ENCODE assay signal across 10 cellular contexts in the genomic region with DNA sequence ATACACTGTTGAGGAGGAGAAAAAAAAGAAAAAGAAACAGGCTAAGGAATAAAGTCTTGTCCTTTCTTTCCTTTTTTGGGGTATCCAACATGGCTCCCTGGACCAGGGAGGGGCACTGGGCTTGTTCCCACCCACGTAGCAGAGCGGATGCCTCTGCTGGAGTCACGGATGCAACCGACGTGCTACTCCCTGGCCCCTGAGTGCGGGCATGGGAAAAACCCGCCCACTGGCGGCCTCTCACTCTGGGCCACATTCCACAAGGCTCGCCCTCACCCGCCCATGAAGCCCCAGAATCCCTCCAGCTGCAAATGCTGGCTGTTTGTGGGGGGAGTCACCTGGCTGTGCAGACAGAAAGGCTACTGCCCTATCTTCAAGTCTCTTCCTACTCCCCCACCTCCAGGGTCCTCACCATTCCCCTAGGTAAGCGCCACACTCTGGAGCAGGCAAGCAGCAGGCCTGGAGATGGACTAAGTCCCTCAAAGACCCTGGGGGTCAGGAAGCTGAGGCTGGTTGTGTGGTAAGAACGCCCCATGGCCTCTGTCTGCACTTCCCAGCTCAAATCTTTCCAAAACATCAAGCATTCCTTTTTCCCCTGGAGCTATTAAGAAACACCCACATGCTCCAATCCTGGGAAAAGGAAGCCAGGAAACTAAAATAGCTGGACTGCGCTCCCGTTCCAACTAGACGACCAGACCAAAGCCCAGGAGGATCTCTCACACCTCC. TPM values are rescaled to one million over a fixed set of nuclear protein-coding genes. Genes with fewer than 3 reads are reported as not detected.
DNase-seq lines count a peak whose midpoint lies in the region; ATAC-seq and TF ChIP-seq lines count a peak whose summit lies in the region.
"Had no signal": no experiment of that assay in that cellular context is flagged by ENCODE, and none has a peak within 500 bp of the region (broad histone marks: within the 10 kb centered on the region; RNA-seq: fewer than 3 reads in every experiment).

No MANE protein-coding gene starts in this region.

- no peak overlapping the region for H3K27ac Mint-ChIP-seq in glutamatergic neuron (ENCODE audit: unreplicated experiment)
- no peak overlapping the region for H3K27ac Mint-ChIP-seq in activated CD4-positive, alpha-beta T cell treated with anti-CD3 and anti-CD28 coated beads, Interleukin-2, amount 10 ng/mL, durations not matched to agents 24 days and 14 days

- H3K36me3 ChIP-seq in adrenal gland (replicated peaks in 1 of 2) = peaks cover 0 to 64% of the 10 kb centered on the region in 2 donors
- H3K36me3 ChIP-seq in psoas muscle (ENCODE audit: insufficient read depth in 1 of 2, low read depth in 1 of 2) = peaks cover 8 to 52% of the 10 kb centered on the region in 2 donors

- TF ChIP-seq CTCF in adrenal gland (IDR thresholded peaks at IDR 0.05) = no peak
- no peak for TF ChIP-seq CTCF in psoas muscle (IDR thresholded peaks at IDR 0.05)
- no peak for TF ChIP-seq CTCF in glutamatergic neuron (IDR thresholded peaks at IDR 0.05; ENCODE audit: partially characterized antibody, unreplicated experiment)

- H3K4me3 ChIP-seq in adrenal gland = no peak overlapping the region
- peak overlapping the region; percentile 32 for H3K4me3 ChIP-seq in psoas muscle

- H3K9me3 ChIP-seq in adrenal gland (replicated peaks in 1 of 3) (no peaks in the 10 kb centered on the region), psoas muscle (no peaks in the 10 kb centered on the region)

- peaks cover 42 to 64% of the 10 kb centered on the region in 2 donors for H3K4me1 ChIP-seq in adrenal gland (replicated peaks in 1 of 2)
- peaks cover 79% of the 10 kb centered on the region for H3K4me1 ChIP-seq in psoas muscle

- H3K4me3 Mint-ChIP-seq in glutamatergic neuron (ENCODE audit: unreplicated experiment) = no peak overlapping the region
- H3K4me3 Mint-ChIP-seq in activated CD4-positive, alpha-beta T cell treated with anti-CD3 and anti-CD28 coated beads, Interleukin-2, amount 10 ng/mL, durations not matched to agents 24 days and 14 days = no peak overlapping the region

- peaks cover 21% of the 10 kb centered on the region for H3K4me1 Mint-ChIP-seq in glutamatergic neuron (ENCODE audit: low read depth, unreplicated experiment)
- H3K4me1 Mint-ChIP-seq in activated CD4-positive, alpha-beta T cell treated with anti-CD3 and anti-CD28 coated beads, Interleukin-2, amount 10 ng/mL, durations not matched to agents 24 days and 14 days = no peaks in the 10 kb centered on the region

- peaks cover 1% of the 10 kb centered on the region for H3K36me3 Mint-ChIP-seq in glutamatergic neuron (ENCODE audit: unreplicated experiment)
- H3K36me3 Mint-ChIP-seq in activated CD4-positive, alpha-beta T cell treated with anti-CD3 and anti-CD28 coated beads, Interleukin-2, amount 10 ng/mL, durations not matched to agents 24 days and 14 days (ENCODE audit: low read depth) = peaks cover 37% of the 10 kb centered on the region

- no peak for TF ChIP-seq POLR2A in adrenal gland (IDR thresholded peaks at IDR 0.05)

- DNase-seq in AG20443 (ENCODE audit: low spot score) = peak; percentile 93
- DNase-seq in adrenal gland = peak in 3 of 7 donors; percentile 46 to 67 (median 51)
- DNase-seq in Right ventricle myocardium inferior (ENCODE audit: missing footprints) = no peak
- DNase-seq in psoas muscle = peak; percentile 70 to 82
- DNase-seq in activated CD8-positive, alpha-beta memory T cell treated with anti-CD3 and anti-CD28 coated beads, Interleukin-2, amount 50 U/mL, for 48 hours = no peak
- DNase-seq in glutamatergic neuron = no peak
- DNase-seq in activated CD4-positive, alpha-beta T cell treated with anti-CD3 and anti-CD28 coated beads, Interleukin-2, amount 10 ng/mL, durations not matched to agents 24 days and 14 days = no peak
- no peak for DNase-seq in SHP77 (lab: John Stamatoyannopoulos, UW)
- DNase-seq: midbrain, NCI-H1694 treated with DMSO at 0.1 percent for 48 hours had no signal

- H3K27ac ChIP-seq in adrenal gland = peak overlapping the region in 4 of 5 donors; percentile 69 to 96 (median 86)
- H3K27ac ChIP-seq in psoas muscle = peak overlapping the region; percentile 91

- 67 to 85% (median 75%) methylated on average over 15 of the region's 15 CpGs for WGBS in adrenal gland, 4 donors
- 27 to 41% (median 31%) methylated on average over 15 of the region's 15 CpGs for WGBS in psoas muscle, 3 donors

- H3K27me3 ChIP-seq in adrenal gland = no peaks in the 10 kb centered on the region
- H3K27me3 ChIP-seq in psoas muscle (ENCODE audit: insufficient read depth in 3 of 3, low read length in 2 of 3) = no peaks in the 10 kb centered on the region

- peaks cover 14% of the 10 kb centered on the region for H3K27me3 Mint-ChIP-seq in glutamatergic neuron (ENCODE audit: unreplicated experiment)
- no peaks in the 10 kb centered on the region for H3K27me3 Mint-ChIP-seq in activated CD4-positive, alpha-beta T cell treated with anti-CD3 and anti-CD28 coated beads, Interleukin-2, amount 10 ng/mL, durations not matched to agents 24 days and 14 days

- peaks cover 15% of the 10 kb centered on the region for H3K9me3 Mint-ChIP-seq in glutamatergic neuron (ENCODE audit: unreplicated experiment)
- H3K9me3 Mint-ChIP-seq in activated CD4-positive, alpha-beta T cell treated with anti-CD3 and anti-CD28 coated beads, Interleukin-2, amount 10 ng/mL, durations not matched to agents 24 days and 14 days = no peaks in the 10 kb centered on the region

- intact Hi-C loops in adrenal gland (cut with DNase I) = loop anchor here in 1 of 2 donors (5.0 kb wide), 1 partner anchor 73 kb away; no protein-coding TSS in a partner anchor
- intact Hi-C loops in Right ventricle myocardium inferior (cut with DNase I) = loop anchor here (5.0 to 10.0 kb wide), 3 partner anchors 53 to 135 kb away; no protein-coding TSS in a partner anchor
- intact Hi-C loops in psoas muscle (cut with DNase I) = loop anchor here (2.0 to 10.0 kb wide), 4 partner anchors 71 to 201 kb away; no protein-coding TSS in a partner anchor
- intact Hi-C loops in activated CD4-positive, alpha-beta T cell treated with anti-CD3 and anti-CD28 coated beads, Interleukin-2, amount 10 ng/mL, durations not matched to agents 24 days and 14 days (cut with micrococcal nuclease) = no loop called here

- ATAC-seq in Right ventricle myocardium inferior (peak; percentile 20), psoas muscle (no peak)

RNA-seq across cellular contexts. Expression of a gene that starts 17.8 kb away (rescaled TPM):
- total RNA-seq in adrenal gland (1 to 10 TPM in 1 of 8 donors, under 1 TPM in 5, not detected in 2; 0.43 to 7.5 (median 0.62) TPM), Right ventricle myocardium inferior (0.14 TPM), psoas muscle (under 1 TPM in 2 of 4 donors, not detected in 2; 0.19 to 0.20 TPM), glutamatergic neuron (ENCODE audit: unreplicated experiment) (0.61 TPM)
- polyA plus RNA-seq in adrenal gland (under 1 TPM; 0.24 to 0.44 (median 0.31) TPM), psoas muscle (under 1 TPM; 0.05 to 0.20 (median 0.08) TPM)
- total RNA-seq in activated CD4-positive, alpha-beta T cell treated with anti-CD3 and anti-CD28 coated beads, Interleukin-2, amount 10 ng/mL, durations not matched to agents 24 days and 14 days = 0.09 and 0.16 TPM in 2 replicates

RNA-seq across cellular contexts. Expression of a gene that starts 49.3 kb away (rescaled TPM):
- total RNA-seq in adrenal gland (10 to 100 TPM in 7 of 8 donors, 1 to 10 TPM in 1; 8.3 to 39.3 (median 17.7) TPM), Right ventricle myocardium inferior (28.5 TPM), psoas muscle (10 to 100 TPM; 29.4 to 80.8 (median 34.0) TPM), glutamatergic neuron (ENCODE audit: unreplicated experiment) (3.6 TPM)
- polyA plus RNA-seq in adrenal gland (1 to 10 TPM; 3.7 to 8.9 (median 6.2) TPM), psoas muscle (10 to 100 TPM in 1 of 3 donors, 1 to 10 TPM in 2; 8.2 to 11.6 (median 8.8) TPM)
- total RNA-seq in activated CD4-positive, alpha-beta T cell treated with anti-CD3 and anti-CD28 coated beads, Interleukin-2, amount 10 ng/mL, durations not matched to agents 24 days and 14 days = not detected in 2 replicates

Comparison
In these comparisons a context has a peak if more than half of its experiments do, and no peak if none do; other contexts are left out.
1. DNase-seq: peak in AG20443 (single experiment) and psoas muscle (2 of 2); none in Right ventricle myocardium inferior (single experiment), activated CD8-positive, alpha-beta memory T cell treated with anti-CD3 and anti-CD28 coated beads, Interleukin-2, amount 50 U/mL, for 48 hours (single experiment), glutamatergic neuron (single experiment), activated CD4-positive, alpha-beta T cell treated with anti-CD3 and anti-CD28 coated beads, Interleukin-2, amount 10 ng/mL, durations not matched to agents 24 days and 14 days (single experiment) and SHP77 (0 of 2).